ENCODE assay signal across 1 cellular context in genomic region chr4:183611210-183611830, GRCh38.
TF ChIP-seq lines count a peak whose summit lies in the region.

No MANE protein-coding gene starts in this region.

TF ChIP-seq in WTC11, 78 proteins besides CTCF, POLR2A, EP300 and RAD21 (continued from another document):
- no peak for TF ChIP-seq PRDM15 (CRISPR knock-in tag; IDR thresholded peaks at IDR 0.05)
- TF ChIP-seq ZNF423 (CRISPR knock-in tag; IDR thresholded peaks at IDR 0.05) = no peak
- TF ChIP-seq CBFB (CRISPR knock-in tag; IDR thresholded peaks at IDR 0.05; ENCODE audit: low read depth) = no peak
- TF ChIP-seq ZSCAN18 (CRISPR knock-in tag; IDR thresholded peaks at IDR 0.05) = no peak
- TF ChIP-seq TP53 (CRISPR knock-in tag; IDR thresholded peaks at IDR 0.05) = no peak
- TF ChIP-seq ESRRA (CRISPR knock-in tag; IDR thresholded peaks at IDR 0.05; ENCODE audit: borderline replicate concordance) = no peak
- TF ChIP-seq SP1 (CRISPR knock-in tag; conservative IDR thresholded peaks at IDR 0.05) = no peak
- TF ChIP-seq EMX1 (CRISPR knock-in tag; IDR thresholded peaks at IDR 0.05) = no peak
